21 cellular contexts compared by ENCODE assay signal in the genomic region with DNA sequence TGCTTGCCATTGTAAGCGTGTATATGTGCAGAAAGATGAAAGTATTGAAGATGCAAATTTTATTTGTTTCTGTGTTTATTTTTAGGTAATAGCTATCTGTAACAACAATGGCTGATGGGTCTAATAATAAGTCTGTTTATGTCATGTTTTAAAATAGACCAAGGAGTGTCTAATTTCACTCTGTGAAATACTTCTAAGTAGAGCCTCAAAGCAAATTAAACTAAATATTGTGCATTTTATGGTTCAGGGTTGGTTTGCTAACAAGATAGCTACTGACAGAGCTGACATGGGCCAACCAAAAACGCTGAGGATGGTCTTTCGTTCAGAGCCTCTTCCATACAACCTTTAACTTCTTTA.
"Had no signal": no experiment of that assay in that cellular context is flagged by ENCODE, and none has a peak within 500 bp of the region (broad histone marks: within the 10 kb centered on the region; RNA-seq: fewer than 3 reads in every experiment).

No MANE protein-coding gene starts in this region.

- DNase-seq: activated B cell treated with CpG ODN at 0.5 μM for 24 hours; activated CD4-positive, alpha-beta T cell treated with anti-CD3 and anti-CD28 coated beads, Interleukin-2, amount 50 U/mL, for 4 hours; activated naive CD4-positive, alpha-beta T cell; activated T-cell treated with anti-CD3 and anti-CD28 coated beads for 4 hours; activated T-cell treated with anti-CD3 and anti-CD28 coated beads, Interleukin-2, amount 50 U/mL, for 72 hours; adrenal gland; caudate nucleus; effector CD8-positive, alpha-beta T cell; esophagus squamous epithelium; head of caudate nucleus; hippocampal formation; left colon; natural killer cell; posterior cingulate gyrus; stimulated activated CD4-positive, alpha-beta T cell treated with anti-CD3 and anti-CD28 coated beads, Interleukin-15, amount 100 ng/mL, for 24 hours; stimulated activated CD4-positive, alpha-beta T cell treated with anti-CD3 and anti-CD28 coated beads, Interleukin-2, amount 100 ng/mL, for 24 hours; stimulated activated naive CD4-positive, alpha-beta T cell; T-helper 1 cell had no signal

- H3K4me1 ChIP-seq: adrenal gland, ascending aorta, esophagus squamous epithelium, tibial nerve had no signal

- H3K36me3 ChIP-seq: adrenal gland, ascending aorta, esophagus squamous epithelium, tibial nerve had no signal

- H3K27me3 ChIP-seq: adrenal gland, ascending aorta, esophagus squamous epithelium, tibial nerve had no signal

- H3K27ac ChIP-seq: adrenal gland, ascending aorta, epithelial cell of prostate, esophagus squamous epithelium, tibial nerve had no signal

- ATAC-seq: activated T-cell treated with anti-CD3 and anti-CD28 coated beads, Interleukin-2, amount 50 U/mL, for 72 hours; left colon; natural killer cell had no signal

- H3K9me3 ChIP-seq: adrenal gland, ascending aorta, esophagus squamous epithelium, tibial nerve had no signal

- H3K4me3 ChIP-seq: adrenal gland, ascending aorta, esophagus squamous epithelium, tibial nerve had no signal
